ENCODE assay signal across 8 cellular contexts in the genomic region with DNA sequence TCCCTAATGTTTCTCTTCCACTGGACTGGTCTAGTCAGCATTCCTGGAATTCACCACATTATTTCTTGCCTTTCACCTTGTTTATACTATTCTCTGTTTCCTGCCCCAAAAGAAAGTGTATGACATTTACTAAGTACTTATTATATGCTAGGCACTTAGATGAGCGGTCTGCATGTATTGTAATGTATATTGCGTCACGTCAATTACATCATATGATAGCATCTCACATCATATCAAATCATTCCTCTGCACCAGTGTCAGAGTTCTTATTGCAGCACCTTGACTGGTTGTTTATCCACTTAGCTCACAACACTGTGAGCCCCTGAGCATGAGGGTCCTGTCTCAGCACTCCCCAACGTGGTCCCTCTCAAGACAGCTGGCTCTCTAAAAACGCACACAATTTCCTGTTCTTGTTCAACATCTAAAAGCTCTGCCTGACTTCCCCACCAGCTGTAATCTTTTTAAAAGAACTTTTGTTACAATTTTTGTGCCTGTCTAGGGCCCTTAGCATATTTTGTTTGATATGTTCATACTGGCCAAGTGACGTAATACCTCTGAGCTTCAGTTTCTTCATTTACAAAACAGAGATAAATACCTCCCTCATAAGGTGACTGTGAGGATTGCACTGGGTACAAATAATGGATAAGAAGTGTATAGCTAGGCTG. TPM values are rescaled to one million over a fixed set of nuclear protein-coding genes. Genes with fewer than 3 reads are reported as not detected.
DNase-seq lines count a peak whose midpoint lies in the region; ATAC-seq and FAIRE-seq lines count a peak whose summit lies in the region.

No MANE protein-coding gene starts in this region.

- H3K36me3 Mint-ChIP-seq in naive thymus-derived CD8-positive, alpha-beta T cell, result no peaks in the 10 kb centered on the region

- peak overlapping the region in 8 of 10 donors; percentile 2 to 78 (median 26) for H3K27ac Mint-ChIP-seq in naive thymus-derived CD8-positive, alpha-beta T cell

- H3K4me1 Mint-ChIP-seq in naive thymus-derived CD8-positive, alpha-beta T cell, result peaks cover 16 to 37% (median 20%) of the 10 kb centered on the region in 4 donors

- no peaks in the 10 kb centered on the region for H3K9me3 Mint-ChIP-seq in naive thymus-derived CD8-positive, alpha-beta T cell

- FAIRE-seq in small intestine (lab: Jason Lieb, UNC), result no peak

- no peaks in the 10 kb centered on the region for H3K36me3 ChIP-seq in small intestine (ENCODE audit: control insufficient read depth in 2 of 2, insufficient read depth in 2 of 2, low read length in 2 of 2)

- no peaks in the 10 kb centered on the region for H3K27me3 ChIP-seq in small intestine (ENCODE audit: control insufficient read depth in 2 of 2, insufficient read depth in 2 of 2, low read length in 2 of 2)

- H3K9me3 ChIP-seq in small intestine (ENCODE audit: control insufficient read depth, low read depth), result no peaks in the 10 kb centered on the region

- ATAC-seq in GM18909 (IDR thresholded peaks at IDR 0.05; ENCODE audit: poor library complexity, unreplicated experiment), result peak; percentile 45
- ATAC-seq in naive thymus-derived CD8-positive, alpha-beta T cell, result peak; percentile 72 to 89

- H3K4me3 Mint-ChIP-seq in naive thymus-derived CD8-positive, alpha-beta T cell, result peak overlapping the region in 5 of 10 donors; percentile 6 to 62 (median 43)

- H3K4me1 ChIP-seq in small intestine (ENCODE audit: control insufficient read depth in 2 of 2, insufficient read depth in 1 of 2, low read depth in 1 of 2, low read length in 1 of 2), result peaks cover 0 to 17% of the 10 kb centered on the region in 2 donors

- POLR2A ChIA-PET in naive thymus-derived CD8-positive, alpha-beta T cell (lab: Charles Lee), result interaction anchor here (0.7 to 2.3 kb wide), 3 partner anchors 30 to 112 kb away, joined by 3 to 7 read pairs (median 3); partner anchors contain the start of genes ARHGAP31 and B4GALT4

- H3K27me3 Mint-ChIP-seq in naive thymus-derived CD8-positive, alpha-beta T cell, result peaks cover 0 to 4% (median 0%) of the 10 kb centered on the region in 5 donors

- peak overlapping the region in 1 of 2 donors; percentile 47 for H3K27ac ChIP-seq in small intestine (ENCODE audit: low read depth in 1 of 2, low read length in 1 of 2)

- no peak overlapping the region for H3K4me3 ChIP-seq in small intestine (ENCODE audit: low read depth in 1 of 2, low read length in 2 of 2)

- WGBS in small intestine, 3 donors, result 56 to 68% (median 61%) methylated on average over 6 of the region's 6 CpGs

- peak; percentile 30 for DNase-seq in AG20443 (ENCODE audit: low spot score)
- peak; percentile 33 for DNase-seq in NCI-H226
- DNase-seq in dedifferentiated amniotic fluid mesenchymal stem cell (ENCODE audit: extremely low spot score), result peak; percentile 88
- peak in 6 of 10 donors; percentile 3 to 68 (median 42) for DNase-seq in naive thymus-derived CD8-positive, alpha-beta T cell
- no peak for DNase-seq in small intestine
- DNase-seq in AG08396 (ENCODE audit: low spot score), result no peak
- DNase-seq in activated CD8-positive, alpha-beta memory T cell treated with anti-CD3 and anti-CD28 coated beads for 24 hours, result no peak

RNA-seq across cellular contexts. Expression of gene ARHGAP31, which starts 58.8 kb away (rescaled TPM):
- 1 to 10 TPM; 1.1 to 1.8 TPM for total RNA-seq in naive thymus-derived CD8-positive, alpha-beta T cell
- 1 to 10 TPM in 2 of 3 donors, under 1 TPM in 1; 0.32 to 2.3 (median 1.6) TPM for polyA plus RNA-seq in naive thymus-derived CD8-positive, alpha-beta T cell
- 1 to 10 TPM in 2 of 3 donors, under 1 TPM in 1; 0.89 to 6.4 (median 3.0) TPM for polyA plus RNA-seq in small intestine

Comparison
In these comparisons a context has a peak if more than half of its experiments do, and no peak if none do; other contexts are left out.
1. DNase-seq: peak in AG20443 (single experiment), NCI-H226 (single experiment), dedifferentiated amniotic fluid mesenchymal stem cell (single experiment) and naive thymus-derived CD8-positive, alpha-beta T cell (6 of 10); none in small intestine (single experiment), AG08396 (single experiment) and activated CD8-positive, alpha-beta memory T cell treated with anti-CD3 and anti-CD28 coated beads for 24 hours (single experiment).